In genomic region chr4:54840992-54841768, GRCh38 we compare ENCODE assay signal across 9 cellular contexts.
DNase-seq lines count a peak whose midpoint lies in the region; ATAC-seq lines count a peak whose summit lies in the region.
"Had no signal": no experiment of that assay in that cellular context is flagged by ENCODE, and none has a peak within 500 bp of the region (broad histone marks: within the 10 kb centered on the region; RNA-seq: fewer than 3 reads in every experiment).

No MANE protein-coding gene starts in this region.

- intact Hi-C loops in head of caudate nucleus (cut with DNase I): loop anchor here (10.0 kb wide), 1 partner anchor 186 kb away; the partner anchor contains the start of gene KIT

- DNase-seq in A172 (ENCODE audit: low spot score) (peak; percentile 13), RKO (ENCODE audit: low spot score) (peak; percentile 7), head of caudate nucleus (peak in 39 of 42 donors; percentile 7 to 82 (median 49)), islet precursor cell (no peak)
- DNase-seq in central memory CD4-positive, alpha-beta T cell: no peak
- DNase-seq: naive thymus-derived CD8-positive, alpha-beta T cell had no signal

- ATAC-seq in GM19463 (IDR thresholded peaks at IDR 0.05; ENCODE audit: unreplicated experiment): peak; percentile 54
- no peak for ATAC-seq in HG03565 (IDR thresholded peaks at IDR 0.05; ENCODE audit: unreplicated experiment)
- ATAC-seq in GM21447 (IDR thresholded peaks at IDR 0.05; ENCODE audit: unreplicated experiment): no peak
- ATAC-seq: naive thymus-derived CD8-positive, alpha-beta T cell had no signal

Comparison
In these comparisons a context has a peak if more than half of its experiments do, and no peak if none do; other contexts are left out.
1. DNase-seq: peak in A172 (single experiment), RKO (single experiment) and head of caudate nucleus (39 of 42); none in central memory CD4-positive, alpha-beta T cell (single experiment) and islet precursor cell (single experiment).